13 cellular contexts compared by ENCODE assay signal in the genomic region with DNA sequence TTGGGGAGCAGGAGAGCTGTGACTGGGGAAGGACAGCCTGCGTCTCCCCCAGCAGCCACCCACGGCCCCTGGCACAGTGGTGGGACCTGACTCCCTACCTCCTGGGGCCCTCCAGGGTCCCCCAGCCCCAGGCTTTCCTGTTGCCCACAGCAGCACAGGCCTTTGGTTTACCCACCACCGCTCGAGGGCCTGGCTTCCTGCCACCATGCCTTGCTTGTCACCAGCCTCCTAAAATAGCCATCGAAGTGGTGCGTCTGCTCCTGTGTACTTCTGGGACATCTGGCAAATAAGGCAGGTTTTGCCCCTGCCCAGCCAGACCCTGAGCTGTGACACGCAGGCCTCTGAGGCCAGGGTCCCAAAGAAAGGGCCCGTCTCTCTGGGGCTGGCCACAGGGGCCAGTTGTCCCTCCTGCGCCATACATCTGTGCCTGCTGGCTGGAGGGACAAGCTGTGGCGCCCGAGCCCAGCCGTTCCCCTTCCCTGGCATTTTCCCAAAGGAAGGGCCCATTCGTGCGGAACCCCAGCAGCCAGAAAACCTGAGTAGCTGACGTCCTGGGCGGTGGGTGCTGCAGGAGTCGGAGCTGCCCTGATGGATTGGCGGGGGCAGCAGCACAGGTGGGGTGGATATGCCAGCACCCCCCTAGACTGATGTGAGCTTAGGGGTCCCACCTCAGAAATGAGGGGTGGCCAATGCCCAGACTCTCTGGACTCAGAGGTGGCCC. TPM values are rescaled to one million over a fixed set of nuclear protein-coding genes. Genes with fewer than 3 reads are reported as not detected.
DNase-seq lines count a peak whose midpoint lies in the region; ATAC-seq and TF ChIP-seq lines count a peak whose summit lies in the region.
"Had no signal": no experiment of that assay in that cellular context is flagged by ENCODE, and none has a peak within 500 bp of the region (broad histone marks: within the 10 kb centered on the region; RNA-seq: fewer than 3 reads in every experiment).

No MANE protein-coding gene starts in this region.

- intact Hi-C loops in gastrocnemius medialis (cut with DNase I; ENCODE audit: low total_unique reads), result no loop called here

- peak; percentile 37 for DNase-seq in DMS79 (lab: John Stamatoyannopoulos, UW)
- peak; percentile 48 for DNase-seq in NAMALWA (ENCODE audit: low spot score)
- peak; percentile 39 for DNase-seq in astrocyte of the hippocampus (ENCODE audit: low read depth, low spot score)
- peak; percentile 68 for DNase-seq in lung (ENCODE audit: low spot score)
- DNase-seq in NK-92 (lab: John Stamatoyannopoulos, UW; ENCODE audit: unreplicated experiment), result no peak
- no peak for DNase-seq in NCI-H1417 (lab: John Stamatoyannopoulos, UW)
- DNase-seq in NCI-H1436 (lab: John Stamatoyannopoulos, UW), result no peak
- DNase-seq in gastrocnemius medialis, result no peak
- DNase-seq: activated effector memory CD4-positive, alpha-beta T cell treated with anti-CD3 and anti-CD28 coated beads, Interleukin-2, amount 50 U/mL, for 16 hours; stimulated activated naive CD4-positive, alpha-beta T cell treated with Interleukin-2 at 50 U/mL for 16 hours had no signal

- H3K4me1 ChIP-seq in lung (ENCODE audit: control insufficient read depth in 2 of 2, insufficient read depth in 2 of 2, low read length in 2 of 2) (peaks cover 0 to 10% of the 10 kb centered on the region in 2 donors), gastrocnemius medialis (no peaks in the 10 kb centered on the region)

- H3K9me3 ChIP-seq in lung (ENCODE audit: control insufficient read depth in 2 of 2, insufficient read depth in 1 of 2, low read length in 1 of 2) (no peaks in the 10 kb centered on the region), gastrocnemius medialis (no peaks in the 10 kb centered on the region)
- H3K9me3 ChIP-seq: ascending aorta, esophagus muscularis mucosa, pancreas had no signal

- TF ChIP-seq CTCF in lung (IDR thresholded peaks at IDR 0.05; ENCODE audit: control extremely low read depth, extremely low read depth), result no peak
- no peak for TF ChIP-seq CTCF in gastrocnemius medialis (IDR thresholded peaks at IDR 0.05 in 4 of 5, conservative IDR thresholded peaks at IDR 0.05 in 1 of 5)

- ATAC-seq in lung (ENCODE audit: insufficient read depth, low FRiP score) (no peak), gastrocnemius medialis (no peak)
- ATAC-seq: pancreas had no signal

- H3K36me3 ChIP-seq in lung (ENCODE audit: control insufficient read depth in 2 of 2, insufficient read depth in 2 of 2, low read length in 2 of 2) (no peaks in the 10 kb centered on the region), gastrocnemius medialis (no peaks in the 10 kb centered on the region)
- H3K36me3 ChIP-seq: ascending aorta, esophagus muscularis mucosa, pancreas had no signal

- H3K27me3 ChIP-seq in lung (ENCODE audit: control insufficient read depth, insufficient read depth) (no peaks in the 10 kb centered on the region), gastrocnemius medialis (peaks cover 0 to under 1% (median 0%) of the 10 kb centered on the region in 3 donors)
- H3K27me3 ChIP-seq: ascending aorta, pancreas had no signal

- whole genome bisulfite sequencing in lung, 2 donors, result 61 to 66% methylated on average over 17 to 18 of the region's 18 CpGs

- in situ Hi-C loops in gastrocnemius medialis (cut with MboI; ENCODE audit: low sequenced_read_pairs in 4 of 4), result no loop called here

- H3K4me3 ChIP-seq in lung (no peak overlapping the region), gastrocnemius medialis (no peak overlapping the region)
- H3K4me3 ChIP-seq: ascending aorta, esophagus muscularis mucosa, pancreas had no signal

- no peak for TF ChIP-seq POLR2A in gastrocnemius medialis (IDR thresholded peaks at IDR 0.05)

- H3K27ac ChIP-seq in lung (ENCODE audit: low read depth in 1 of 2, low read length in 1 of 2) (peak overlapping the region in 1 of 2 donors; percentile 58), gastrocnemius medialis (no peak overlapping the region)
- H3K27ac ChIP-seq: ascending aorta, esophagus muscularis mucosa had no signal

RNA-seq across cellular contexts. Expression of a gene that starts 14.6 kb away (rescaled TPM):
- total RNA-seq in lung (10 to 100 TPM in 1 of 2 donors, under 1 TPM in 1; 0.60 to 22.0 TPM), gastrocnemius medialis (1 to 10 TPM in 1 of 4 donors, not detected in 3; 1.4 TPM)
- 10 to 100 TPM; 24.1 to 49.2 TPM for polyA plus RNA-seq in lung
- total RNA-seq: ascending aorta had no signal

RNA-seq across cellular contexts. Expression of a gene that starts 29.1 kb away (rescaled TPM):
- total RNA-seq in lung (100 to 1,000 TPM in 1 of 2 donors, 10 to 100 TPM in 1; 29.7 to 123 TPM), gastrocnemius medialis (10 to 100 TPM; 22.0 to 56.9 (median 38.5) TPM)
- 10 to 100 TPM in 1 of 2 donors, 1 to 10 TPM in 1; 9.9 to 24.0 TPM for polyA plus RNA-seq in lung

Comparison
In these comparisons a context has a peak if more than half of its experiments do, and no peak if none do; other contexts are left out.
1. DNase-seq: peak in DMS79 (single experiment), NAMALWA (single experiment), astrocyte of the hippocampus (single experiment) and lung (single experiment); none in NK-92 (single experiment), NCI-H1417 (0 of 3), NCI-H1436 (single experiment) and gastrocnemius medialis (0 of 2).